9 cellular contexts compared by ENCODE assay signal in the genomic region with DNA sequence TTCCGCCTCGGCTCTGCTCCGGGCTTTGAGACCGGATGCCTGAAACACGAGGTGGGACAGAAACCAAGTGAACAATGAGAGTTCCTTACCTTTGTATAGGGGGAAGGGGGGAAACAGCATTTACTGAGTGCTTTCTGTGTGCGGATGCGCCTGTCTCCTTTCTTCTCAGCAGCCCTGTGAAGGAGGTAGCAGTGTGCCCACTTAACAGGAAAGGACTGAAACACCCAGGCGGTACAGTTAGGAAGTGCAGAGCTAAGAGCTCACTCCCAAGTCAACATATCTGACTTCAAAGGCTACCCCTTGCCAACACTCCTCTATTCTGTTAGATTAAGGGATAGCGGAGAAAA. TPM values are rescaled to one million over a fixed set of nuclear protein-coding genes. Genes with fewer than 3 reads are reported as not detected.
DNase-seq lines count a peak whose midpoint lies in the region; ATAC-seq and TF ChIP-seq lines count a peak whose summit lies in the region.
"Had no signal": no experiment of that assay in that cellular context is flagged by ENCODE, and none has a peak within 500 bp of the region (broad histone marks: within the 10 kb centered on the region; RNA-seq: fewer than 3 reads in every experiment).

No MANE protein-coding gene starts in this region.

- H2AFZ ChIP-seq in IMR-90 (replicated peaks; ENCODE audit: low read length, poor library complexity) = peak overlapping the region; percentile 92

- peak overlapping the region; percentile 77 for H4K5ac ChIP-seq in IMR-90 (ENCODE audit: low read depth, low read length)

- dilution Hi-C loops in IMR-90 (cut with HindIII; ENCODE audit: low sequenced_read_pairs, unreplicated experiment) = no loop called here

- peak overlapping the region; percentile 22; the same call in 1 of the 2 replicates for H4K91ac ChIP-seq in IMR-90 (ENCODE audit: insufficient read depth, low read depth, low read length)

- peak overlapping the region; percentile 23 for H2AK9ac ChIP-seq in IMR-90 (replicated peaks; ENCODE audit: low read depth, low read length, poor library complexity)

- peak overlapping the region; percentile 59 to 60; a peak in 2 of 4 replicates for H4K8ac ChIP-seq in IMR-90 (ENCODE audit: low read depth in 2 of 2, low read length in 2 of 2)

- no peaks in the 10 kb centered on the region; a peak in 1 of 4 replicates for H3K79me1 ChIP-seq in IMR-90 (ENCODE audit: low read depth in 1 of 2, low read length in 2 of 2)

- TF ChIP-seq EP300 in tibial nerve (IDR thresholded peaks at IDR 0.05) = no peak

- H3K56ac ChIP-seq in IMR-90 (ENCODE audit: extremely low read depth, insufficient read depth, low read length) = peak overlapping the region; percentile 35; the same call in 1 of the 2 replicates

- peak overlapping the region; percentile 63 for H3K4me3 ChIP-seq in IMR-90 (ENCODE audit: insufficient read depth, low read depth, low read length)
- peak overlapping the region; percentile 70 to 75 for H3K4me3 ChIP-seq in duodenal mucosa (ENCODE audit: low read depth in 1 of 2, low read length in 2 of 2)
- peak overlapping the region; percentile 61 for H3K4me3 ChIP-seq in lower lobe of right lung
- H3K4me3 ChIP-seq in tibial nerve = peak overlapping the region; percentile 39 to 67 (median 58)

- POLR2A ChIA-PET in IMR-90 (lab: Charles Lee; ENCODE audit: unreplicated experiment) = no interaction called here

- H3K9ac ChIP-seq in IMR-90 (ENCODE audit: low read depth, low read length) = peak overlapping the region; percentile 72
- peak overlapping the region; percentile 48 to 70 for H3K9ac ChIP-seq in duodenal mucosa (ENCODE audit: low read depth in 1 of 2, low read length in 2 of 2)

- CTCF ChIA-PET in IMR-90 (lab: Yijun Ruan, JAX) = interaction anchor here (0.6 to 2.2 kb wide), 2 partner anchors 14 to 670 kb away, joined by 4 to 11 read pairs; no protein-coding TSS in a partner anchor

- H3K4ac ChIP-seq in IMR-90 (ENCODE audit: low read depth, low read length) = peak overlapping the region; percentile 11; the same call in 1 of the 2 replicates

- no peaks in the 10 kb centered on the region for H4K20me1 ChIP-seq in IMR-90 (ENCODE audit: insufficient read depth, low read length)

- H3K27ac ChIP-seq in IMR-90 (ENCODE audit: insufficient read depth, low read length) (peak overlapping the region; percentile 50; the same call in 1 of the 2 replicates), duodenal mucosa (ENCODE audit: low read depth, low read length) (no peak overlapping the region), lower lobe of right lung (peak overlapping the region; percentile 71), tibial nerve (peak overlapping the region in 3 of 4 donors; percentile 77 to 88 (median 85))
- H3K27ac ChIP-seq: neutrophil had no signal

- H3K4me1 ChIP-seq in IMR-90 (ENCODE audit: control insufficient read depth, insufficient read depth, low read length) (no peaks in the 10 kb centered on the region), duodenal mucosa (ENCODE audit: control insufficient read depth in 1 of 2, insufficient read depth in 2 of 2, low read length in 2 of 2) (peaks cover 0 to 5% of the 10 kb centered on the region in 2 donors), lower lobe of right lung (no peaks in the 10 kb centered on the region), tibial nerve (peaks cover 0 to 3% (median 0%) of the 10 kb centered on the region in 4 donors)

- peak overlapping the region; percentile 91 for H3K4me2 ChIP-seq in IMR-90 (ENCODE audit: low read depth, low read length)

- TF ChIP-seq CTCF in IMR-90 (conservative IDR thresholded peaks at IDR 0.05; ENCODE audit: low read depth, low read length) (0 out of 2 replicates have a peak, but pooled peaks have one; percentile 13), lower lobe of right lung (IDR thresholded peaks at IDR 0.05) (peak; percentile 19), tibial nerve (IDR thresholded peaks at IDR 0.05) (peak; percentile 9 to 43 (median 25))

- no peak overlapping the region for H2AK5ac ChIP-seq in IMR-90 (ENCODE audit: low read depth, low read length)

- H3K27me3 ChIP-seq in IMR-90 (ENCODE audit: control insufficient read depth, insufficient read depth, low read length) (peaks cover 2% of the 10 kb centered on the region; the same call in 1 of the 2 replicates), duodenal mucosa (ENCODE audit: control insufficient read depth in 1 of 2, insufficient read depth in 2 of 2, low read length in 2 of 2) (no peaks in the 10 kb centered on the region), lower lobe of right lung (ENCODE audit: low read depth) (no peaks in the 10 kb centered on the region), tibial nerve (peaks cover 0 to 16% of the 10 kb centered on the region in 2 donors)

- DNase-seq in NCI-H1417 (lab: John Stamatoyannopoulos, UW) = peak in 2 of 3 experiments; percentile 20 to 88
- no peak for DNase-seq in NCI-H1417 treated with DMSO at 0.1 percent for 48 hours (lab: John Stamatoyannopoulos, UW)
- peak; percentile 51 for DNase-seq in IMR-90
- DNase-seq in SKM-1 (lab: John Stamatoyannopoulos, UW; ENCODE audit: unreplicated experiment) = peak; percentile 58
- DNase-seq in lower lobe of right lung = no peak
- DNase-seq in tibial nerve (ENCODE audit: low spot score in 2 of 2) = peak in 1 of 2 donors; percentile 7

- H3K9me1 ChIP-seq in IMR-90 (ENCODE audit: insufficient read depth, low read length) = no peaks in the 10 kb centered on the region

- no peaks in the 10 kb centered on the region for H3K9me3 ChIP-seq in IMR-90 (ENCODE audit: control insufficient read depth, insufficient read depth, low read length)
- no peaks in the 10 kb centered on the region for H3K9me3 ChIP-seq in duodenal mucosa (ENCODE audit: control insufficient read depth in 1 of 2, low read length in 2 of 2)
- no peaks in the 10 kb centered on the region for H3K9me3 ChIP-seq in lower lobe of right lung
- no peaks in the 10 kb centered on the region for H3K9me3 ChIP-seq in tibial nerve
- H3K9me3 ChIP-seq: neutrophil had no signal

- TF ChIP-seq POLR2A in IMR-90 (IDR thresholded peaks at IDR 0.05; ENCODE audit: low read depth, low read length) (no peak), tibial nerve (IDR thresholded peaks at IDR 0.05) (no peak)

- no peak overlapping the region for H2BK120ac ChIP-seq in IMR-90 (ENCODE audit: low read depth, low read length)

- peak overlapping the region; percentile 7 for H2BK5ac ChIP-seq in IMR-90 (ENCODE audit: low read depth, low read length, poor library complexity, severe bottlenecking)

- no CpG with 5 or more reads among the region's 9 CpGs for WGBS in IMR-90 (ENCODE audit: extremely low coverage in 2 of 2, insufficient read length in 1 of 2), 2 experiments
- 3 to 24% methylated on average over 9 of the region's 9 CpGs for WGBS in tibial nerve, 2 donors

- no peak overlapping the region for H3K23ac ChIP-seq in IMR-90 (ENCODE audit: low read depth, low read length)

- TF ChIP-seq RAD21 in IMR-90 (IDR thresholded peaks at IDR 0.05; ENCODE audit: low read length) = no peak

- H3K36me3 ChIP-seq in IMR-90 (ENCODE audit: control insufficient read depth, insufficient read depth, low read length) (no peaks in the 10 kb centered on the region), duodenal mucosa (ENCODE audit: control insufficient read depth in 1 of 2, insufficient read depth in 2 of 2, low read length in 2 of 2) (no peaks in the 10 kb centered on the region), lower lobe of right lung (no peaks in the 10 kb centered on the region), tibial nerve (no peaks in the 10 kb centered on the region)
- H3K36me3 ChIP-seq: neutrophil had no signal

- H2BK15ac ChIP-seq in IMR-90 (ENCODE audit: low read depth, low read length) = no peak overlapping the region

- H3K18ac ChIP-seq in IMR-90 (ENCODE audit: low read depth, low read length) = no peak overlapping the region

- intact Hi-C loops in IMR-90 (cut with micrococcal nuclease) (loop anchor here (5.0 kb wide), 1 partner anchor 232 kb away; a partner anchor contains a TSS), lower lobe of right lung (cut with DNase I) (no loop called here)

- peak overlapping the region; percentile 45; the same call in 1 of the 2 replicates for H3K14ac ChIP-seq in IMR-90 (replicated peaks; ENCODE audit: low read depth, low read length)

- BruUV-seq in IMR-90 (replicated peaks; lab: Mats Ljungman, UMichigan) = no TSS peak

- ATAC-seq in GM21723 (IDR thresholded peaks at IDR 0.05; ENCODE audit: unreplicated experiment) (peak; percentile 56), IMR-90 (ENCODE audit: low read depth) (peak; percentile 79), lower lobe of right lung (peak; percentile 79 to 83)

- in situ Hi-C loops in IMR-90 (cut with MboI; ENCODE audit: low sequenced_read_pairs) = loop anchor here (5.0 kb wide), 1 partner anchor 72 kb away; no protein-coding TSS in a partner anchor

- no peak overlapping the region for H2BK20ac ChIP-seq in IMR-90 (ENCODE audit: low read depth, low read length)

TF ChIP-seq in IMR-90, 13 proteins besides CTCF, POLR2A, EP300 and RAD21 (continues in another document):
- no peak for TF ChIP-seq CHD1 (IDR thresholded peaks at IDR 0.05; ENCODE audit: low read depth, low read length)
- no peak for TF ChIP-seq MAFK (IDR thresholded peaks at IDR 0.05; ENCODE audit: low read depth, low read length)
- no peak for TF ChIP-seq RCOR1 (IDR thresholded peaks at IDR 0.05; ENCODE audit: insufficient replicate concordance, low read length)
- no peak for TF ChIP-seq MXI1 (IDR thresholded peaks at IDR 0.05; ENCODE audit: borderline replicate concordance, low read depth, low read length)
- TF ChIP-seq FOS (IDR thresholded peaks at IDR 0.05; ENCODE audit: low read depth, low read length) = no peak
- TF ChIP-seq CEBPB (IDR thresholded peaks at IDR 0.05; ENCODE audit: low read depth, low read length) = no peak
- TF ChIP-seq NFE2L2 (IDR thresholded peaks at IDR 0.05; ENCODE audit: low read depth, low read length) = no peak
- TF ChIP-seq MAZ (IDR thresholded peaks at IDR 0.05; ENCODE audit: borderline replicate concordance, low read depth, low read length) = no peak
- no peak for TF ChIP-seq BHLHE40 (IDR thresholded peaks at IDR 0.05; ENCODE audit: low read depth, low read length)
- no peak for TF ChIP-seq SMC3 (IDR thresholded peaks at IDR 0.05; ENCODE audit: low read depth, low read length)
- TF ChIP-seq, protein P1, sequence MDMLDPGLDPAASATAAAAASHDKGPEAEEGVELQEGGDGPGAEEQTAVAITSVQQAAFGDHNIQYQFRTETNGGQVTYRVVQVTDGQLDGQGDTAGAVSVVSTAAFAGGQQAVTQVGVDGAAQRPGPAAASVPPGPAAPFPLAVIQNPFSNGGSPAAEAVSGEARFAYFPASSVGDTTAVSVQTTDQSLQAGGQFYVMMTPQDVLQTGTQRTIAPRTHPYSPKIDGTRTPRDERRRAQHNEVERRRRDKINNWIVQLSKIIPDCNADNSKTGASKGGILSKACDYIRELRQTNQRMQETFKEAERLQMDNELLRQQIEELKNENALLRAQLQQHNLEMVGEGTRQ (IDR thresholded peaks at IDR 0.05; ENCODE audit: low read depth, low read length) = no peak

RNA-seq across cellular contexts. Expression of a gene that starts 43.1 kb away (rescaled TPM):
- total RNA-seq in IMR-90 (2012; rRNA removed) (5.6 and 7.9 TPM in 2 replicates), lower lobe of right lung (1.2 TPM), tibial nerve (1 to 10 TPM; 1.2 to 3.3 (median 2.2) TPM)
- polyA plus RNA-seq in IMR-90 (2012; rRNA removed) = 9.0 and 9.9 TPM in 2 replicates
- polyA plus RNA-seq in IMR-90 (2012; cell fraction: cytosol; rRNA removed) = 1.6 and 1.8 TPM in 2 replicates
- 3.9 and 11.9 TPM in 2 replicates for polyA plus RNA-seq in IMR-90 (2012; cell fraction: nucleus; rRNA removed; ENCODE audit: low replicate concordance)

Comparison
In these comparisons a context has a peak if more than half of its experiments do, and no peak if none do; other contexts are left out.
1. DNase-seq: peak in NCI-H1417 (2 of 3), IMR-90 (single experiment) and SKM-1 (single experiment); none in NCI-H1417 treated with DMSO at 0.1 percent for 48 hours (single experiment) and lower lobe of right lung (single experiment).
2. Peak in every context shown above with its lines, with median percentiles within 50 percentile points of each other: ATAC-seq, H3K4me3 ChIP-seq and CTCF ChIP-seq.